Comparison of ENCODE assay signal across 23 cellular contexts in the genomic region with DNA sequence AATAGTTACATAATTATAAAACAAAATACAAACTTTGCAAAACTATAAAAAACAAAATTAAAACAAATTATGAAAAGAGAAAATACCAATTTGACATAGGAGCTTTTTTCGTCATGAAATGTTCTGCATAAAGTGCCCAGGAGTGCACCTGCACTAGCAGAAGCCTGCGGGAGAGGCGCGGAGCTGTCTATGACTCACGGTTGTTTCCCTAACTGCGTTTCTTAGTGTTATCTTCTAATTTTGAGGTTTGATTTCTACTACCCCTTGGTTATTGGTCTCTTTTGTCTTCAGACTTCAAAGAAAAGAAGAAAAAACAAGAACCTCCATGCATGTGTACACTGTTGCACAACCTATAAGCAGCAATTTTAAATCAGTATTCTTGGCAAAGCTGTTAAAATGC.
"Had no signal": no experiment of that assay in that cellular context is flagged by ENCODE, and none has a peak within 500 bp of the region (broad histone marks: within the 10 kb centered on the region; RNA-seq: fewer than 3 reads in every experiment).

No MANE protein-coding gene starts in this region.

- H3K4me3 ChIP-seq: colonic mucosa, coronary artery, dorsolateral prefrontal cortex, esophagus muscularis mucosa, esophagus squamous epithelium, gastrocnemius medialis, gastroesophageal sphincter, heart left ventricle, heart right ventricle had no signal

- H3K9me3 ChIP-seq: colonic mucosa, esophagus muscularis mucosa, gastrocnemius medialis, gastroesophageal sphincter had no signal

- H3K27ac ChIP-seq: colonic mucosa, coronary artery, dorsolateral prefrontal cortex, epithelial cell of prostate, esophagus muscularis mucosa, esophagus squamous epithelium, gastrocnemius medialis, gastroesophageal sphincter, heart left ventricle, heart right ventricle had no signal

- ATAC-seq: effector memory CD8-positive, alpha-beta T cell; esophagus mucosa; gastrocnemius medialis; gastroesophageal sphincter; heart left ventricle; heart right ventricle had no signal

- H3K27me3 ChIP-seq: colonic mucosa, esophagus muscularis mucosa, esophagus squamous epithelium, gastrocnemius medialis, gastroesophageal sphincter, heart left ventricle, heart right ventricle had no signal

- H3K36me3 ChIP-seq: colonic mucosa, esophagus muscularis mucosa, esophagus squamous epithelium, gastrocnemius medialis, gastroesophageal sphincter, heart left ventricle, heart right ventricle had no signal

- DNase-seq: colonic mucosa; cortex of kidney; dermis blood vessel endothelial cell; dorsolateral prefrontal cortex; effector CD4-positive, alpha-beta T cell; effector CD8-positive, alpha-beta T cell; effector memory CD4-positive, alpha-beta T cell; effector memory CD8-positive, alpha-beta T cell; endodermal cell; erythroblast; esophagus squamous epithelium; foreskin fibroblast; foreskin melanocyte; gastrocnemius medialis; glutamatergic neuron; head of caudate nucleus; heart left ventricle; heart right ventricle had no signal

- H3K4me1 ChIP-seq: colonic mucosa, esophagus muscularis mucosa, esophagus squamous epithelium, gastrocnemius medialis, gastroesophageal sphincter, heart left ventricle, heart right ventricle had no signal
